ENCODE assay signal across 28 cellular contexts in the genomic region with DNA sequence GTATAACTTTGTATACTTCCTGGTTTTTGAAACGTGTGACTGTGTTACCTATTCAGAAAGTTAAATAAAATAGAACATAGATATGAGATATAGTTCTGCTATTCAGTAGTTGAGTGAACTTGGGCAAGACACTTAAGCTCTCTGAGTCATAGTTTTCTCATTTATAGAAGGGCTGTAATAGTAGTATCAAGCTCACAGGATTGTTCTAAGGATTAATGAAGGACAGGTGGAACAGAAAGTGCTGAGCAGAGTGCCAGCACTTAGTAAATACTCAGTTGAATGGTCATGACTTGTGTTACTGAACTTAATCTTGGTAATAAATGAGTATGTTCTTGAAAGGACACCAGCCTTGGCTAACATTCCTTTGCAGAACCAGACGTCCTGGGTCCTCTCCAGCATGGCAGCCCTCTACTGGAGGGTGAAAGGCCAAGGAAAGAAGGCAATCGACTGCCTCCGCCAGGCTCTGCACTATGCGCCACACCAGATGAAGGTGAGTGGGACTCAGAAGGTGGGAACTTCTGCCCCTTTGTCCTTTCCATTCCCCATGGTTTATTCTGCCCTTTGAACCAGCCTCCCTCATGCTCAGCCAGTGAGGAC.
"Had no signal": no experiment of that assay in that cellular context is flagged by ENCODE, and none has a peak within 500 bp of the region (broad histone marks: within the 10 kb centered on the region; RNA-seq: fewer than 3 reads in every experiment).

No MANE protein-coding gene starts in this region.

- ATAC-seq: activated CD4-positive, CD25-positive, alpha-beta regulatory T cell treated with anti-CD3 and anti-CD28 coated beads, Interleukin-2, amount 50 U/mL, for 24 hours; mucosa of descending colon; stimulated activated naive B cell treated with anti-CD40 and anti-IgM and Interleukin-4, amounts not matched to agents 10 μg/mL and 1 μg/mL and 100 μg/mL, for 72 hours had no signal

- H3K4me1 ChIP-seq: adrenal gland, left ventricle myocardium inferior, sigmoid colon, suprapubic skin, tibial nerve had no signal

- H3K27me3 ChIP-seq: adrenal gland, brain microvascular endothelial cell, neutrophil, sigmoid colon, suprapubic skin, tibial nerve had no signal

- H3K4me3 ChIP-seq: adrenal gland, left ventricle myocardium inferior, lung, mucosa of descending colon, sigmoid colon, suprapubic skin, tibial nerve had no signal

- H3K9me3 ChIP-seq: adrenal gland, left ventricle myocardium inferior, mucosa of descending colon, neutrophil, sigmoid colon, suprapubic skin, tibial nerve had no signal

- DNase-seq: activated CD4-positive, alpha-beta T cell treated with anti-CD3 and anti-CD28 coated beads for 48 hours; activated CD4-positive, alpha-beta T cell treated with anti-CD3 and anti-CD28 coated beads, Interleukin-2, amount 50 U/mL, for 48 hours; activated CD8-positive, alpha-beta memory T cell treated with anti-CD3 and anti-CD28 coated beads, Interleukin-2, amount 50 U/mL, for 4 hours; activated effector memory CD4-positive, alpha-beta T cell treated with anti-CD3 and anti-CD28 coated beads, Interleukin-2, amount 50 U/mL, for 16 hours; activated naive CD4-positive, alpha-beta T cell treated with anti-CD3 and anti-CD28 coated beads for 36 hours; activated naive CD8-positive, alpha-beta T cell treated with anti-CD3 and anti-CD28 coated beads for 36 hours; activated T-cell treated with anti-CD3 and anti-CD28 coated beads, Interleukin-2, amount 50 U/mL, for 1 hour; adrenal gland; brain microvascular endothelial cell; caudate nucleus; foreskin fibroblast; left ventricle myocardium inferior; mucosa of descending colon; naive B cell; nephron progenitor cell; retina; sigmoid colon; stimulated activated CD4-positive, alpha-beta T cell treated with anti-CD3 and anti-CD28 coated beads, Interleukin-15, amount 100 ng/mL, for 24 hours; stimulated activated CD4-positive, alpha-beta T cell treated with anti-CD3 and anti-CD28 coated beads, Interleukin-2, amount 100 ng/mL, for 24 hours; stimulated activated naive B cell treated with anti-CD40 and anti-IgM and Interleukin-4, amounts not matched to agents 10 μg/mL and 1 μg/mL and 100 μg/mL, for 72 hours; T1000; WERI-Rb-1 had no signal

- H3K27ac ChIP-seq: adrenal gland, brain microvascular endothelial cell, epithelial cell of prostate, left ventricle myocardium inferior, neutrophil, sigmoid colon, suprapubic skin, tibial nerve, WERI-Rb-1 had no signal
